In the genomic region with DNA sequence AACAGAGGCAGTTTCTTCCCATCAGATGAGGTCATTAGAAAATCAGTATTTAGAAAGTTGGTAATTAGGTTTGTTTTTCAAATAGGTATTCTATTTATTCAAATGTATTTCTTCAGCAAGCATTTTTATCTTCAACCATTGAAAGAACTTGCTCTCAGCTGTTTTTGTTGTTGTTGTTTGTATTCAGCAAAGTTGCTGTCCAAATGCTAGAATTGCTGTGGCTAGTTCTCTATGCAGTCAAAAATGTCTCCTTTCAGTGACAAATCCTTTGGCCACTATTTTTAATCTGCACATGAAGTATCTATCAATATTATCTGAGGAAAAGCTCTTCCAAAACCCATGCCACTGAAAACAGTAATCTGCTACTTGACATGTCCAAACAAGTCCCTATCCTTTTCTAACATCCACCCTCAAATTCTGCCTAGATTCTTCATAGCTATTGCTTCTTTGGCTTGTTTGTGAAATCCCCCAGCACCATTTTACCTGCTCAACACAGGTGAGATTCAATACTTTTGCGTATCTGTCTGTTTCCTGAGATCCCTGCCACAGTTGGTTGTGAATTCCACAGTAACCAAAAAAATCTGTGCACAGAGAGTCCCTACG, we compare ENCODE assay signal across 19 cellular contexts.
"Had no signal": no experiment of that assay in that cellular context is flagged by ENCODE, and none has a peak within 500 bp of the region (broad histone marks: within the 10 kb centered on the region; RNA-seq: fewer than 3 reads in every experiment).

No MANE protein-coding gene starts in this region.

- FAIRE-seq: pancreas, urothelium cell line had no signal

- H3K27me3 Mint-ChIP-seq: activated CD4-positive, alpha-beta memory T cell treated with anti-CD3 and anti-CD28 coated beads, Interleukin-2, amount 10 ng/mL, durations not matched to agents 7 days and 5 days; activated naive CD4-positive, alpha-beta T cell treated with anti-CD3 and anti-CD28 coated beads, Interleukin-2, amount 50 U/mL, for 24 hours; central memory CD8-positive, alpha-beta T cell; stimulated activated naive B cell treated with anti-CD40 and anti-IgM and Interleukin-4, amounts not matched to agents 10 μg/mL and 1 μg/mL and 100 μg/mL, for 72 hours had no signal

- H3K27ac Mint-ChIP-seq: activated CD4-positive, alpha-beta memory T cell treated with anti-CD3 and anti-CD28 coated beads, Interleukin-2, amount 10 ng/mL, durations not matched to agents 7 days and 5 days; activated naive CD4-positive, alpha-beta T cell treated with anti-CD3 and anti-CD28 coated beads, Interleukin-2, amount 50 U/mL, for 24 hours; stimulated activated naive B cell treated with anti-CD40 and anti-IgM and Interleukin-4, amounts not matched to agents 10 μg/mL and 1 μg/mL and 100 μg/mL, for 72 hours had no signal

- H3K4me1 ChIP-seq: adrenal gland, body of pancreas, lower lobe of right lung, pancreas, thyroid gland had no signal

- DNase-seq: activated CD4-positive, alpha-beta memory T cell treated with anti-CD3 and anti-CD28 coated beads, Interleukin-2, amount 10 ng/mL, durations not matched to agents 7 days and 5 days; activated CD4-positive, alpha-beta T cell treated with anti-CD3 and anti-CD28 coated beads for 4 hours; activated effector memory CD4-positive, alpha-beta T cell treated with Interleukin-2 at 50 U/mL for 16 hours; activated T-cell treated with anti-CD3 and anti-CD28 coated beads, Interleukin-2, amount 50 U/mL, for 4 hours; adrenal gland; body of pancreas; foreskin melanocyte; left cardiac atrium; lower lobe of right lung; midbrain; pancreas; stimulated activated CD4-positive, alpha-beta T cell treated with anti-CD3 and anti-CD28 coated beads, Interleukin-4, amount 100 ng/mL, for 1 hour; stimulated activated naive B cell treated with anti-CD40 and anti-IgM and Interleukin-4, amounts not matched to agents 10 μg/mL and 1 μg/mL and 100 μg/mL, for 72 hours; thyroid gland had no signal

- H3K9me3 ChIP-seq: body of pancreas, pancreas, thyroid gland had no signal

- H3K36me3 ChIP-seq: adrenal gland, lower lobe of right lung, pancreas, thyroid gland had no signal

- H3K27ac ChIP-seq: adrenal gland, body of pancreas, coronary artery, lower lobe of right lung, pancreas, thyroid gland had no signal

- H3K4me3 Mint-ChIP-seq: activated CD4-positive, alpha-beta memory T cell treated with anti-CD3 and anti-CD28 coated beads, Interleukin-2, amount 10 ng/mL, durations not matched to agents 7 days and 5 days; activated naive CD4-positive, alpha-beta T cell treated with anti-CD3 and anti-CD28 coated beads, Interleukin-2, amount 50 U/mL, for 24 hours; activated T-cell treated with anti-CD3 and anti-CD28 coated beads, Interleukin-2, amount 50 U/mL, for 4 hours; central memory CD8-positive, alpha-beta T cell; neural crest cell; stimulated activated naive B cell treated with anti-CD40 and anti-IgM and Interleukin-4, amounts not matched to agents 10 μg/mL and 1 μg/mL and 100 μg/mL, for 72 hours had no signal

- H3K36me3 Mint-ChIP-seq: activated naive CD4-positive, alpha-beta T cell treated with anti-CD3 and anti-CD28 coated beads, Interleukin-2, amount 50 U/mL, for 24 hours; stimulated activated naive B cell treated with anti-CD40 and anti-IgM and Interleukin-4, amounts not matched to agents 10 μg/mL and 1 μg/mL and 100 μg/mL, for 72 hours had no signal

- H3K9me3 Mint-ChIP-seq: activated naive CD4-positive, alpha-beta T cell treated with anti-CD3 and anti-CD28 coated beads, Interleukin-2, amount 50 U/mL, for 24 hours had no signal

- H3K4me3 ChIP-seq: adrenal gland, body of pancreas, coronary artery, lower lobe of right lung, pancreas, thyroid gland had no signal

- ATAC-seq: activated T-cell treated with anti-CD3 and anti-CD28 coated beads, Interleukin-2, amount 50 U/mL, for 4 hours; body of pancreas; left cardiac atrium; lower lobe of right lung; pancreas; stimulated activated naive B cell treated with anti-CD40 and anti-IgM and Interleukin-4, amounts not matched to agents 10 μg/mL and 1 μg/mL and 100 μg/mL, for 72 hours had no signal

- H3K4me1 Mint-ChIP-seq: activated CD4-positive, alpha-beta memory T cell treated with anti-CD3 and anti-CD28 coated beads, Interleukin-2, amount 10 ng/mL, durations not matched to agents 7 days and 5 days; activated naive CD4-positive, alpha-beta T cell treated with anti-CD3 and anti-CD28 coated beads, Interleukin-2, amount 50 U/mL, for 24 hours; central memory CD8-positive, alpha-beta T cell; neural crest cell; stimulated activated naive B cell treated with anti-CD40 and anti-IgM and Interleukin-4, amounts not matched to agents 10 μg/mL and 1 μg/mL and 100 μg/mL, for 72 hours had no signal

- H3K27me3 ChIP-seq: adrenal gland, body of pancreas, pancreas, thyroid gland had no signal
